In the genomic region with DNA sequence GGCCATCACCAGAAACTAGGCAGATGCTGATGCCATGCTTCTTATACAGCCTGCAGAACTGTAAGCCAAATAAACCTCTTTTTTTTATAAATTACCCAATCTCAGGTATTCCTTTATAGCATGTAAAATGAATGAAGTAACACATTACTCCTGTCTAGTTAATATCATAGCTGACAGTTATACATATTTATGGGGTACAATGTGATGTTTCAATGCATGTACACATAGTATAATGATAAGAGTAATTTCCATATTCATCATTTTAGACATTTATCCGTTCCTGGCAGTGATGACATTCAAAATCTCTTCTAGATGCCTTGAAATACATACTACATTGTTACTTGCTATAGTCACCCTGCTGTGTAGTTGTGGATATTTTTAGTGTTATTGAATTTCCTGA, we compare ENCODE assay signal across 28 cellular contexts.
"Had no signal": no experiment of that assay in that cellular context is flagged by ENCODE, and none has a peak within 500 bp of the region (broad histone marks: within the 10 kb centered on the region; RNA-seq: fewer than 3 reads in every experiment).

No MANE protein-coding gene starts in this region.

- H3K27me3 Mint-ChIP-seq: dendritic cell treated with granulocyte-macrophage colony-stimulating factor and Interleukin-4, amounts not matched to agents 40 ng/mL and 50 ng/mL, for 4 days had no signal

- FAIRE-seq: colon, endometrium, endothelial cell of umbilical vein, frontal cortex had no signal

- H3K9me3 Mint-ChIP-seq: endodermal cell had no signal

- H3K27ac ChIP-seq: colonic mucosa, coronary artery, epithelial cell of prostate, esophagus muscularis mucosa, esophagus squamous epithelium, foreskin keratinocyte, gastroesophageal sphincter, heart left ventricle, heart right ventricle had no signal

- H3K36me3 ChIP-seq: colonic mucosa, esophagus muscularis mucosa, esophagus squamous epithelium, gastroesophageal sphincter, heart left ventricle, heart right ventricle had no signal

- H3K27ac Mint-ChIP-seq: dendritic cell treated with granulocyte-macrophage colony-stimulating factor and Interleukin-4, amounts not matched to agents 40 ng/mL and 50 ng/mL, for 4 days; effector memory CD8-positive, alpha-beta T cell; endodermal cell had no signal

- H3K27me3 ChIP-seq: colonic mucosa, dorsolateral prefrontal cortex had no signal

- H3K4me3 ChIP-seq: colonic mucosa, coronary artery, dorsolateral prefrontal cortex, esophagus muscularis mucosa, esophagus squamous epithelium, gastroesophageal sphincter, heart left ventricle, heart right ventricle had no signal

- H3K4me3 Mint-ChIP-seq: dendritic cell treated with granulocyte-macrophage colony-stimulating factor and Interleukin-4, amounts not matched to agents 40 ng/mL and 50 ng/mL, for 4 days; effector memory CD8-positive, alpha-beta T cell; endodermal cell had no signal

- ATAC-seq: effector memory CD8-positive, alpha-beta T cell; esophagus mucosa; foreskin keratinocyte; gastroesophageal sphincter; heart left ventricle; heart right ventricle had no signal

- DNase-seq: colonic mucosa; cortex of kidney; dermis blood vessel endothelial cell; dorsolateral prefrontal cortex; effector CD4-positive, alpha-beta T cell; effector CD8-positive, alpha-beta T cell; effector memory CD4-positive, alpha-beta T cell; effector memory CD8-positive, alpha-beta T cell; endodermal cell; erythroblast; esophagus squamous epithelium; foreskin fibroblast; foreskin keratinocyte; foreskin melanocyte; glutamatergic neuron; head of caudate nucleus; heart left ventricle; heart right ventricle had no signal

- H3K4me1 ChIP-seq: colonic mucosa, esophagus muscularis mucosa, esophagus squamous epithelium, foreskin keratinocyte, gastroesophageal sphincter, heart left ventricle, heart right ventricle had no signal

- H3K9me3 ChIP-seq: colonic mucosa, esophagus squamous epithelium had no signal
